Comparison of ENCODE assay signal across 9 cellular contexts in the genomic region with DNA sequence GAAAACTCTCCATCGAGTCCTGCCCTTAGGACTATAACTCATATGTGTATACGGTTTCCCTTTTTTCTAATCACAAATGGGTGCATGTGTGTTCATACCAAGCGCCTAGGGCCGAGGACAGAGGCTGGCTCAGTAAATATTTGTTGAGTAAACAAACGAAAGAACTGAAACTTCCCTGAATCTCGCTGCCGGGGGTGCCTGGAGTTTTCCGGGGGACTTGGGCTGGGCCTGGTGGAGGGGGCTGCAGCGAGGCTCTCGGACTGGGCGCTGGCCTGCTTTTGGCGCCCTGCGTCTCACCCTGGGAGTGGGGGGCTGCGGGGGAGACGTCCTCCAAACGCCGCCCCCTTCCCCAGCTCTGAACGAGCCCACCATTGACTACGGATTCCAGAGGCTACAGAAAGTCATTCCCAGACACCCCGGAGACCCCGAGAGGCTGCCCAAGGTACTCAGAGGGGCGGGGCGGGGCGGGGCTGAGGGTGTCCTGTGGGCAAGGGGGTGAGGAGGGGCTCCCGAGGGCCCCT. TPM values are rescaled to one million over a fixed set of nuclear protein-coding genes. Genes with fewer than 3 reads are reported as not detected.
A peak's percentile ranks its signal among the peaks of the same experiment; 100 is the strongest.
DNase-seq lines count a peak whose midpoint lies in the region; ATAC-seq and TF ChIP-seq lines count a peak whose summit lies in the region.
"Had no signal": no experiment of that assay in that cellular context is flagged by ENCODE, and none has a peak within 500 bp of the region (broad histone marks: within the 10 kb centered on the region; RNA-seq: fewer than 3 reads in every experiment).

No MANE protein-coding gene starts in this region.

- H3K4me1 Mint-ChIP-seq in CD4-positive, alpha-beta T cell (ENCODE audit: low read depth), result peaks cover 28% of the 10 kb centered on the region
- peaks cover 17 to 30% of the 10 kb centered on the region in 2 donors for H3K4me1 Mint-ChIP-seq in effector memory CD8-positive, alpha-beta T cell (ENCODE audit: low read depth in 2 of 2)
- peaks cover 23% of the 10 kb centered on the region for H3K4me1 Mint-ChIP-seq in osteocyte (ENCODE audit: unreplicated experiment)

- peaks cover 10% of the 10 kb centered on the region for H3K27me3 ChIP-seq in CD4-positive, alpha-beta T cell (ENCODE audit: control insufficient read depth, insufficient read depth, low read length)

- no peak for TF ChIP-seq CTCF in CD4-positive, alpha-beta T cell (IDR thresholded peaks at IDR 0.05)
- TF ChIP-seq CTCF in NB4 (IDR thresholded peaks at IDR 0.05; ENCODE audit: low read depth, low read length) (no peak), osteocyte (IDR thresholded peaks at IDR 0.05) (no peak)

- POLR2A ChIA-PET in CD4-positive, alpha-beta T cell (lab: Charles Lee), result interaction anchor here (0.9 to 2.2 kb wide), 8 partner anchors 10 to 99 kb away, joined by 3 to 12 read pairs (median 6); a partner anchor contains a TSS

- no peak for TF ChIP-seq POLR2A in NB4 (IDR thresholded peaks at IDR 0.05; ENCODE audit: extremely low read depth, insufficient read length)

- H3K36me3 Mint-ChIP-seq in CD4-positive, alpha-beta T cell (ENCODE audit: low read depth), result no peaks in the 10 kb centered on the region
- peaks cover 4% of the 10 kb centered on the region for H3K36me3 Mint-ChIP-seq in effector memory CD8-positive, alpha-beta T cell (ENCODE audit: insufficient read depth)
- H3K36me3 Mint-ChIP-seq in osteocyte (ENCODE audit: unreplicated experiment), result no peaks in the 10 kb centered on the region

- H3K27ac ChIP-seq in CD4-positive, alpha-beta T cell (ENCODE audit: low read depth, low read length), result no peak overlapping the region

- no peaks in the 10 kb centered on the region for H3K9me3 ChIP-seq in CD4-positive, alpha-beta T cell (ENCODE audit: control insufficient read depth, low read length)

- no peaks in the 10 kb centered on the region for H3K9me3 Mint-ChIP-seq in CD4-positive, alpha-beta T cell
- no peaks in the 10 kb centered on the region for H3K9me3 Mint-ChIP-seq in effector memory CD8-positive, alpha-beta T cell
- no peaks in the 10 kb centered on the region for H3K9me3 Mint-ChIP-seq in osteocyte (ENCODE audit: unreplicated experiment)

- H3K27me3 Mint-ChIP-seq in CD4-positive, alpha-beta T cell, result peaks cover 11% of the 10 kb centered on the region
- peaks cover 0 to 18% of the 10 kb centered on the region in 2 donors for H3K27me3 Mint-ChIP-seq in effector memory CD8-positive, alpha-beta T cell
- H3K27me3 Mint-ChIP-seq in osteocyte (ENCODE audit: unreplicated experiment), result peaks cover 63% of the 10 kb centered on the region

- H3K4me3 ChIP-seq in NB4 (ENCODE audit: low read depth, low read length), result no peak overlapping the region

- DNase-seq in CD4-positive, alpha-beta T cell, result no peak
- DNase-seq in NB4 (ENCODE audit: low read depth) (peak; percentile 23), osteocyte (ENCODE audit: extremely low spot score, unreplicated experiment) (peak; percentile 75), iPS-NIHi11 (ENCODE audit: low spot score) (no peak), NCI-H1436 treated with DMSO at 0.1 percent for 48 hours (lab: John Stamatoyannopoulos, UW) (no peak), NCI-H774 (lab: John Stamatoyannopoulos, UW) (no peak)
- DNase-seq in effector memory CD8-positive, alpha-beta T cell, result no peak
- DNase-seq: NCI-H1048 had no signal

- no peak for ATAC-seq in CD4-positive, alpha-beta T cell (ENCODE audit: poor library complexity)
- no peak for ATAC-seq in effector memory CD8-positive, alpha-beta T cell (replicated peaks)
- no peak for ATAC-seq in HG03521 (IDR thresholded peaks at IDR 0.05; ENCODE audit: unreplicated experiment)

- intact Hi-C loops in CD4-positive, alpha-beta T cell (cut with DNase I, micrococcal nuclease), result loop anchor here in 1 of 2 experiments (5.0 kb wide), 2 partner anchors 121 to 251 kb away; a partner anchor contains a TSS

- CTCF ChIA-PET in CD4-positive, alpha-beta T cell (lab: Charles Lee), result interaction anchor here (1.2 to 2.8 kb wide), 7 partner anchors 10 to 121 kb away, joined by 3 to 29 read pairs (median 16); a partner anchor contains a TSS

- peak overlapping the region; percentile 85 for H3K4me3 Mint-ChIP-seq in CD4-positive, alpha-beta T cell
- peak overlapping the region; percentile 81 to 84 for H3K4me3 Mint-ChIP-seq in effector memory CD8-positive, alpha-beta T cell
- H3K4me3 Mint-ChIP-seq in osteocyte (ENCODE audit: unreplicated experiment), result peak overlapping the region; percentile 65

- H3K27ac Mint-ChIP-seq in CD4-positive, alpha-beta T cell, result no peak overlapping the region
- no peak overlapping the region for H3K27ac Mint-ChIP-seq in effector memory CD8-positive, alpha-beta T cell
- no peak overlapping the region for H3K27ac Mint-ChIP-seq in osteocyte (ENCODE audit: unreplicated experiment)

RNA-seq across cellular contexts. Expression of a gene that starts 49.0 kb away (rescaled TPM):
- not detected for total RNA-seq in CD4-positive, alpha-beta T cell
- 84.0 and 85.8 TPM in 2 replicates for total RNA-seq in osteocyte

RNA-seq across cellular contexts. Expression of a gene that starts 58.8 kb away (rescaled TPM):
- 1 to 10 TPM; 4.2 to 5.1 TPM for total RNA-seq in CD4-positive, alpha-beta T cell
- total RNA-seq in osteocyte, result 9.8 and 12.8 TPM in 2 replicates

Comparison
In these comparisons a context has a peak if more than half of its experiments do, and no peak if none do; other contexts are left out.
1. DNase-seq: peak in NB4 (single experiment) and osteocyte (single experiment); none in CD4-positive, alpha-beta T cell (0 of 10), effector memory CD8-positive, alpha-beta T cell (0 of 3), iPS-NIHi11 (single experiment), NCI-H1436 treated with DMSO at 0.1 percent for 48 hours (single experiment) and NCI-H774 (single experiment).
2. RNA of a gene that starts 49.0 kb away (total RNA-seq): 84.0 to 85.8 TPM in osteocyte; not detected in CD4-positive, alpha-beta T cell; every median in the first group is over 10 times any median in the second.
3. Peak in every context shown above with its lines, with median percentiles within 50 percentile points of each other: H3K4me3 Mint-ChIP-seq.